8 cellular contexts compared by ENCODE assay signal in genomic region chr10:80664071-80664680, GRCh38.
DNase-seq lines count a peak whose midpoint lies in the region; ATAC-seq and TF ChIP-seq lines count a peak whose summit lies in the region.

No MANE protein-coding gene starts in this region.

- no peaks in the 10 kb centered on the region for H3K27me3 ChIP-seq in GM23338 (ENCODE audit: insufficient read depth)

- DNase-seq in GM04503 (ENCODE audit: low read depth): peak; percentile 9
- DNase-seq in GM23338 (ENCODE audit: low spot score): peak; percentile 93
- peak; percentile 55 for DNase-seq in M059J (ENCODE audit: low read depth)
- DNase-seq in SW 1271 (lab: John Stamatoyannopoulos, UW): peak; percentile 25 to 52
- DNase-seq in iPS-NIHi11 (ENCODE audit: low spot score): peak; percentile 85
- peak; percentile 5 to 36 for DNase-seq in stimulated activated CD4-positive, alpha-beta T cell treated with anti-CD3 and anti-CD28 coated beads, Interleukin-15, amount 100 ng/mL, for 48 hours (ENCODE audit: low read depth in 2 of 2)
- DNase-seq in GOT3 (lab: John Stamatoyannopoulos, UW): no peak

- H3K27ac ChIP-seq in GM23338 (ENCODE audit: low read depth): no peak overlapping the region

- H3K27me3 Mint-ChIP-seq in GM23338 (ENCODE audit: insufficient read depth, low read depth, poor library complexity): peaks cover 15% of the 10 kb centered on the region
- peaks cover 3% of the 10 kb centered on the region for H3K27me3 Mint-ChIP-seq in brain

- no peaks in the 10 kb centered on the region for H3K36me3 ChIP-seq in GM23338 (ENCODE audit: insufficient read depth)

- peaks cover 16% of the 10 kb centered on the region for H3K4me1 ChIP-seq in GM23338 (ENCODE audit: insufficient read depth)

- no peaks in the 10 kb centered on the region for H3K36me3 Mint-ChIP-seq in GM23338 (ENCODE audit: low read depth)
- no peaks in the 10 kb centered on the region for H3K36me3 Mint-ChIP-seq in brain

- no peaks in the 10 kb centered on the region for H3K9me2 ChIP-seq in GM23338 (ENCODE audit: insufficient read depth)

- no peaks in the 10 kb centered on the region for H4K20me1 ChIP-seq in GM23338 (replicated peaks; ENCODE audit: insufficient read depth)

- H3K9me3 Mint-ChIP-seq in GM23338 (no peaks in the 10 kb centered on the region), brain (no peaks in the 10 kb centered on the region)

- peaks cover 12% of the 10 kb centered on the region for H3K4me1 Mint-ChIP-seq in GM23338
- peaks cover 22% of the 10 kb centered on the region for H3K4me1 Mint-ChIP-seq in brain

- no peaks in the 10 kb centered on the region for H3F3A ChIP-seq in GM23338 (replicated peaks; ENCODE audit: low read depth)

- no peak overlapping the region for H3K4me3 ChIP-seq in GM23338

- peak overlapping the region; percentile 65 for H3K4me2 ChIP-seq in GM23338

- H3K4me3 Mint-ChIP-seq in GM23338 (no peak overlapping the region), brain (peak overlapping the region in 1 of 5 experiments; percentile 73)

- TF ChIP-seq CTCF in GM23338 (conservative IDR thresholded peaks at IDR 0.05; ENCODE audit: low read depth in 2 of 2) (peak; percentile 90 to 98), brain (conservative IDR thresholded peaks at IDR 0.05) (peak; percentile 77 to 92)

- ATAC-seq in GM23338: peak; percentile 90

- H3K27ac Mint-ChIP-seq in GM23338: no peak overlapping the region
- peak overlapping the region in 2 of 5 experiments; percentile 15 to 61 for H3K27ac Mint-ChIP-seq in brain

- H2AFZ ChIP-seq in GM23338: peak overlapping the region; percentile 88

- H3K79me2 ChIP-seq in GM23338 (replicated peaks; ENCODE audit: insufficient read depth): no peaks in the 10 kb centered on the region

TF ChIP-seq in GM23338, 12 proteins besides CTCF, POLR2A, EP300 and RAD21:
- TF ChIP-seq STAT1 (IDR thresholded peaks at IDR 0.05; ENCODE audit: unreplicated experiment): no peak
- TF ChIP-seq CREB1 (CRISPR knock-in tag; IDR thresholded peaks at IDR 0.05; ENCODE audit: low read depth): peak; percentile 75
